8 cellular contexts compared by ENCODE assay signal in genomic region chr10:110206988-110207804, GRCh38. TPM values are rescaled to one million over a fixed set of nuclear protein-coding genes. Genes with fewer than 3 reads are reported as not detected.
DNase-seq lines count a peak whose midpoint lies in the region; ATAC-seq and TF ChIP-seq lines count a peak whose summit lies in the region.

MXI1 (plus strand) TSS chr10:110207605; CDS start chr10:110207809, 204 bp downstream.

- H3K4me3 Mint-ChIP-seq in activated T-helper 1 cell treated with anti-CD3 and anti-CD28 coated beads, Interleukin-12 subunit alpha, Interleukin-12 subunit beta, Interleukin-2, Interleukin-4 antibody, amounts not matched to agents 30 ng/mL and 10 ng/mL and 1 ng/mL, durations not matched to agents 14 hours and 24 hours and 36 hours: peak within 1 kb of the TSS; percentile 98

- H3K36me3 Mint-ChIP-seq in activated T-helper 1 cell treated with anti-CD3 and anti-CD28 coated beads, Interleukin-12 subunit alpha, Interleukin-12 subunit beta, Interleukin-2, Interleukin-4 antibody, amounts not matched to agents 30 ng/mL and 10 ng/mL and 1 ng/mL, durations not matched to agents 14 hours and 24 hours and 36 hours (ENCODE audit: low read depth): no peaks in the 10 kb centered on the region

- peak within 1 kb of the TSS; percentile 94 for H3K4me2 ChIP-seq in fibroblast of lung (ENCODE audit: extremely low read depth, insufficient read depth, low read length)

- peaks cover 35% of the 10 kb centered on the region for H3K27me3 Mint-ChIP-seq in activated T-helper 1 cell treated with anti-CD3 and anti-CD28 coated beads, Interleukin-12 subunit alpha, Interleukin-12 subunit beta, Interleukin-2, Interleukin-4 antibody, amounts not matched to agents 30 ng/mL and 10 ng/mL and 1 ng/mL, durations not matched to agents 14 hours and 24 hours and 36 hours (ENCODE audit: insufficient read depth)

- peak within 1 kb of the TSS; percentile 84 for H2AFZ ChIP-seq in fibroblast of lung (ENCODE audit: low read length)

- H3K27me3 ChIP-seq in fibroblast of lung (ENCODE audit: control insufficient read depth, insufficient read depth, low read length): peaks cover 11% of the 10 kb centered on the region
- H3K27me3 ChIP-seq in mucosa of stomach (ENCODE audit: control insufficient read depth, insufficient read depth, low read length): no peaks in the 10 kb centered on the region
- no peaks in the 10 kb centered on the region for H3K27me3 ChIP-seq in thoracic aorta (replicated peaks; ENCODE audit: insufficient read depth)

- H3K79me2 ChIP-seq in fibroblast of lung (ENCODE audit: control insufficient read depth, insufficient read depth, low read length): no peaks in the 10 kb centered on the region

- H3K9me3 ChIP-seq in fibroblast of lung (ENCODE audit: control insufficient read depth, insufficient read depth, low read depth, low read length) (no peaks in the 10 kb centered on the region), mucosa of stomach (ENCODE audit: control insufficient read depth, low read length) (no peaks in the 10 kb centered on the region), thoracic aorta (no peaks in the 10 kb centered on the region)

- intact Hi-C loops in activated T-helper 1 cell treated with anti-CD3 and anti-CD28 coated beads, Interleukin-12 subunit alpha, Interleukin-12 subunit beta, Interleukin-2, Interleukin-4 antibody, amounts not matched to agents 30 ng/mL and 10 ng/mL and 1 ng/mL, durations not matched to agents 14 hours and 24 hours and 36 hours (cut with micrococcal nuclease): loop anchor here (1.0 kb wide), 3 partner anchors 50 to 72 kb away; no protein-coding TSS in a partner anchor

- H4K20me1 ChIP-seq in fibroblast of lung (ENCODE audit: control insufficient read depth, extremely low read depth, insufficient read depth, low read length): no peaks in the 10 kb centered on the region

- TF ChIP-seq CTCF in fibroblast of lung (conservative IDR thresholded peaks at IDR 0.05 in 1 of 2, IDR thresholded peaks at IDR 0.05 in 1 of 2; ENCODE audit: low read depth in 1 of 2, low read length in 2 of 2) (no peak), thoracic aorta (IDR thresholded peaks at IDR 0.05) (no peak)

- H3K4me1 ChIP-seq in fibroblast of lung (ENCODE audit: control insufficient read depth, extremely low read depth, insufficient read depth, low read length) (peaks cover 2% of the 10 kb centered on the region), mucosa of stomach (ENCODE audit: control insufficient read depth, insufficient read depth, low read length) (peaks cover 35% of the 10 kb centered on the region), thoracic aorta (ENCODE audit: control insufficient read depth in 1 of 2, low read depth in 2 of 2) (peaks cover 7 to 16% of the 10 kb centered on the region in 2 donors)

- H3K4me3 ChIP-seq in fibroblast of lung (replicated peaks in 1 of 4; ENCODE audit: control extremely low read depth in 1 of 4, insufficient read depth in 1 of 4, low read depth in 3 of 4, low read length in 4 of 4) (peak within 1 kb of the TSS; percentile 68 to 92 (median 78)), mucosa of stomach (ENCODE audit: low read length) (peak within 1 kb of the TSS; percentile 55), thoracic aorta (peak within 1 kb of the TSS; percentile 93)

- H3K36me3 ChIP-seq in fibroblast of lung (ENCODE audit: control insufficient read depth, insufficient read depth, low read length): no peaks in the 10 kb centered on the region
- H3K36me3 ChIP-seq in mucosa of stomach (ENCODE audit: control insufficient read depth, insufficient read depth, low read length): no peaks in the 10 kb centered on the region
- H3K36me3 ChIP-seq in thoracic aorta: no peaks in the 10 kb centered on the region

- H3K27ac ChIP-seq in fibroblast of lung (ENCODE audit: insufficient read depth, low read length): peak within 1 kb of the TSS; percentile 23
- H3K27ac ChIP-seq in thoracic aorta: peak within 1 kb of the TSS; percentile 86 to 99

- peak; percentile 58 for ATAC-seq in GM19395 (IDR thresholded peaks at IDR 0.05; ENCODE audit: unreplicated experiment)
- ATAC-seq in HG03378 (IDR thresholded peaks at IDR 0.05; ENCODE audit: unreplicated experiment): peak; percentile 53
- ATAC-seq in thoracic aorta (ENCODE audit: insufficient number of reproducible peaks, low FRiP score, low read depth): no peak

- H3K4me1 Mint-ChIP-seq in activated T-helper 1 cell treated with anti-CD3 and anti-CD28 coated beads, Interleukin-12 subunit alpha, Interleukin-12 subunit beta, Interleukin-2, Interleukin-4 antibody, amounts not matched to agents 30 ng/mL and 10 ng/mL and 1 ng/mL, durations not matched to agents 14 hours and 24 hours and 36 hours (ENCODE audit: low read depth): peaks cover 42% of the 10 kb centered on the region

- H3K9ac ChIP-seq in fibroblast of lung (ENCODE audit: insufficient read depth, low read length) (peak within 1 kb of the TSS; percentile 46), mucosa of stomach (ENCODE audit: low read length) (peak within 1 kb of the TSS; percentile 67)

- H3K27ac Mint-ChIP-seq in activated T-helper 1 cell treated with anti-CD3 and anti-CD28 coated beads, Interleukin-12 subunit alpha, Interleukin-12 subunit beta, Interleukin-2, Interleukin-4 antibody, amounts not matched to agents 30 ng/mL and 10 ng/mL and 1 ng/mL, durations not matched to agents 14 hours and 24 hours and 36 hours: peak within 1 kb of the TSS; percentile 86

- DNase-seq in D341Med (ENCODE audit: low spot score): peak; percentile 67
- DNase-seq in NOMO-1 (lab: John Stamatoyannopoulos, UW; ENCODE audit: unreplicated experiment in 2 of 2): peak; percentile 73 to 79
- peak; percentile 45 for DNase-seq in activated T-helper 1 cell treated with anti-CD3 and anti-CD28 coated beads, Interleukin-12 subunit alpha, Interleukin-12 subunit beta, Interleukin-2, Interleukin-4 antibody, amounts not matched to agents 30 ng/mL and 10 ng/mL and 1 ng/mL, durations not matched to agents 14 hours and 24 hours and 36 hours (ENCODE audit: low spot score)
- peak; percentile 82 to 85 for DNase-seq in fibroblast of lung (ENCODE audit: low read depth in 2 of 2)
- no peak for DNase-seq in thoracic aorta (ENCODE audit: low spot score)

- no peaks in the 10 kb centered on the region for H3K9me3 Mint-ChIP-seq in activated T-helper 1 cell treated with anti-CD3 and anti-CD28 coated beads, Interleukin-12 subunit alpha, Interleukin-12 subunit beta, Interleukin-2, Interleukin-4 antibody, amounts not matched to agents 30 ng/mL and 10 ng/mL and 1 ng/mL, durations not matched to agents 14 hours and 24 hours and 36 hours

RNA-seq across cellular contexts. Expression of gene MXI1, which starts in this region (rescaled TPM):
- 14.7 and 15.1 TPM in 2 replicates for total RNA-seq in activated T-helper 1 cell treated with anti-CD3 and anti-CD28 coated beads, Interleukin-12 subunit alpha, Interleukin-12 subunit beta, Interleukin-2, Interleukin-4 antibody, amounts not matched to agents 30 ng/mL and 10 ng/mL and 1 ng/mL, durations not matched to agents 14 hours and 24 hours and 36 hours
- total RNA-seq in fibroblast of lung: 40.1 and 52.4 TPM in 2 replicates
- polyA plus RNA-seq in fibroblast of lung: 7.5 and 18.7 TPM in 2 replicates
- 7.5 and 17.4 TPM in 2 replicates for polyA plus RNA-seq in fibroblast of lung (2012)
- polyA minus RNA-seq in fibroblast of lung (ENCODE audit: low replicate concordance): 2.0 and 7.0 TPM in 2 replicates
- total RNA-seq in thoracic aorta: 10 to 100 TPM; 87.7 to 92.8 TPM
